Comparison of ENCODE assay signal across 17 cellular contexts in genomic region chr10:131519723-131520122, GRCh38.
"Had no signal": no experiment of that assay in that cellular context is flagged by ENCODE, and none has a peak within 500 bp of the region (broad histone marks: within the 10 kb centered on the region; RNA-seq: fewer than 3 reads in every experiment).

No MANE protein-coding gene starts in this region.

- H3K4me3 ChIP-seq: esophagus squamous epithelium, gastroesophageal sphincter, left lung, lower lobe of right lung, psoas muscle, spleen, tibial artery, upper lobe of left lung, vagina had no signal

- DNase-seq: esophagus squamous epithelium; foreskin fibroblast; glutamatergic neuron; left lung; lower lobe of right lung; psoas muscle; retina; spleen; stimulated activated CD4-positive, alpha-beta T cell treated with anti-CD3 and anti-CD28 coated beads, Interleukin-15, amount 100 ng/mL, for 24 hours; stimulated activated CD4-positive, alpha-beta T cell treated with anti-CD3 and anti-CD28 coated beads, Interleukin-1b, Interleukin-23, amount 100 ng/mL, for 48 hours; stimulated activated CD4-positive, alpha-beta T cell treated with anti-CD3 and anti-CD28 coated beads, Interleukin-4, amount 100 ng/mL, for 24 hours; tibial artery had no signal

- H3K27me3 ChIP-seq: tibial artery, upper lobe of left lung, vagina had no signal

- FAIRE-seq: keratinocyte had no signal

- ATAC-seq: gastroesophageal sphincter, left lung, lower lobe of right lung, psoas muscle, sciatic nerve had no signal

- H3K36me3 ChIP-seq: esophagus squamous epithelium, gastroesophageal sphincter, left lung, lower lobe of right lung, spleen, tibial artery, upper lobe of left lung, vagina had no signal

- H3K27ac ChIP-seq: esophagus squamous epithelium, gastroesophageal sphincter, left lung, lower lobe of right lung, psoas muscle, spleen, tibial artery, upper lobe of left lung, vagina had no signal

- H3K9me3 ChIP-seq: lower lobe of right lung, psoas muscle, tibial artery, upper lobe of left lung, vagina had no signal

- H3K4me1 ChIP-seq: esophagus squamous epithelium, gastroesophageal sphincter, left lung, lower lobe of right lung, psoas muscle, spleen, tibial artery, upper lobe of left lung, vagina had no signal
